In the genomic region with DNA sequence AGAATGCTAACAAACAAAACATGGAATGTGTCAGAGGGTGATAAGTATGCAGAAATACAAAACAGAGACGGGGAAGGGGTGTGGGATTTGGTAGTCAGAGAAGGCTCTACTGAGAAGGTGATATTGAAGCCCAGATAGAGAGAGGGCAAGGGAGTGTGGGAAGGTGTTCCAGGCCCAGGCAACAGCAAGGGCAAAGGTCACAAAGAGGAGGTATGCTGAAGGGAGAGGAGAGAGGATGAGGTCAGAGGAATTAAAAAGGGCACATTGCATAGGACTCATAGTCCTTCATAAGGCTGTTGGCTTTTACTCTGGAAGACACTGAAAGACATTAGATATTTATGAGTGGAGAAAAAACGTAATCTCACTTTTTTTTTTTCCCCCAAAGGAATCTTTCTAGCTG, we compare ENCODE assay signal across 1 cellular context.
TF ChIP-seq lines count a peak whose summit lies in the region.

No MANE protein-coding gene starts in this region.

TF ChIP-seq in HepG2, 621 proteins besides CTCF, POLR2A, EP300 and RAD21 (continued from another document):
- TF ChIP-seq, protein P1, sequence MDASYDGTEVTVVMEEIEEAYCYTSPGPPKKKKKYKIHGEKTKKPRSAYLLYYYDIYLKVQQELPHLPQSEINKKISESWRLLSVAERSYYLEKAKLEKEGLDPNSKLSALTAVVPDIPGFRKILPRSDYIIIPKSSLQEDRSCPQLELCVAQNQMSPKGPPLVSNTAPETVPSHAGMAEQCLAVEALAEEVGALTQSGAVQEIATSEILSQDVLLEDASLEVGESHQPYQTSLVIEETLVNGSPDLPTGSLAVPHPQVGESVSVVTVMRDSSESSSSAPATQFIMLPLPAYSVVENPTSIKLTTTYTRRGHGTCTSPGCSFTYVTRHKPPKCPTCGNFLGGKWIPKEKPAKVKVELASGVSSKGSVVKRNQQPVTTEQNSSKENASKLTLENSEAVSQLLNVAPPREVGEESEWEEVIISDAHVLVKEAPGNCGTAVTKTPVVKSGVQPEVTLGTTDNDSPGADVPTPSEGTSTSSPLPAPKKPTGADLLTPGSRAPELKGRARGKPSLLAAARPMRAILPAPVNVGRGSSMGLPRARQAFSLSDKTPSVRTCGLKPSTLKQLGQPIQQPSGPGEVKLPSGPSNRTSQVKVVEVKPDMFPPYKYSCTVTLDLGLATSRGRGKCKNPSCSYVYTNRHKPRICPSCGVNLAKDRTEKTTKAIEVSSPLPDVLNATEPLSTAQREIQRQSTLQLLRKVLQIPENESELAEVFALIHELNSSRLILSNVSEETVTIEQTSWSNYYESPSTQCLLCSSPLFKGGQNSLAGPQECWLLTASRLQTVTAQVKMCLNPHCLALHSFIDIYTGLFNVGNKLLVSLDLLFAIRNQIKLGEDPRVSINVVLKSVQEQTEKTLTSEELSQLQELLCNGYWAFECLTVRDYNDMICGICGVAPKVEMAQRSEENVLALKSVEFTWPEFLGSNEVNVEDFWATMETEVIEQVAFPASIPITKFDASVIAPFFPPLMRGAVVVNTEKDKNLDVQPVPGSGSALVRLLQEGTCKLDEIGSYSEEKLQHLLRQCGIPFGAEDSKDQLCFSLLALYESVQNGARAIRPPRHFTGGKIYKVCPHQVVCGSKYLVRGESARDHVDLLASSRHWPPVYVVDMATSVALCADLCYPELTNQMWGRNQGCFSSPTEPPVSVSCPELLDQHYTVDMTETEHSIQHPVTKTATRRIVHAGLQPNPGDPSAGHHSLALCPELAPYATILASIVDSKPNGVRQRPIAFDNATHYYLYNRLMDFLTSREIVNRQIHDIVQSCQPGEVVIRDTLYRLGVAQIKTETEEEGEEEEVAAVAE (CRISPR knock-in tag; IDR thresholded peaks at IDR 0.05; ENCODE audit: borderline replicate concordance): no peak
- TF ChIP-seq XRCC5 (optimal IDR thresholded peaks at IDR 0.05; ENCODE audit: low read length): no peak
- TF ChIP-seq, protein P2, sequence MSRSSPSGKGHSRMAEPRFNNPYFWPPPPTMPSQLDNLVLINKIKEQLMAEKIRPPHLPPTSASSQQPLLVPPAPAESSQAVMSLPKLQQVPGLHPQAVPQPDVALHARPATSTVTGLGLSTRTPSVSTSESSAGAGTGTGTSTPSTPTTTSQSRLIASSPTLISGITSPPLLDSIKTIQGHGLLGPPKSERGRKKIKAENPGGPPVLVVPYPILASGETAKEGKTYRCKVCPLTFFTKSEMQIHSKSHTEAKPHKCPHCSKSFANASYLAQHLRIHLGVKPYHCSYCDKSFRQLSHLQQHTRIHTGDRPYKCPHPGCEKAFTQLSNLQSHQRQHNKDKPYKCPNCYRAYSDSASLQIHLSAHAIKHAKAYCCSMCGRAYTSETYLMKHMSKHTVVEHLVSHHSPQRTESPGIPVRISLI (CRISPR knock-in tag; IDR thresholded peaks at IDR 0.05; ENCODE audit: borderline replicate concordance): no peak
- no peak for TF ChIP-seq AKAP8 (CRISPR knock-in tag; IDR thresholded peaks at IDR 0.05)
- TF ChIP-seq, protein P3, sequence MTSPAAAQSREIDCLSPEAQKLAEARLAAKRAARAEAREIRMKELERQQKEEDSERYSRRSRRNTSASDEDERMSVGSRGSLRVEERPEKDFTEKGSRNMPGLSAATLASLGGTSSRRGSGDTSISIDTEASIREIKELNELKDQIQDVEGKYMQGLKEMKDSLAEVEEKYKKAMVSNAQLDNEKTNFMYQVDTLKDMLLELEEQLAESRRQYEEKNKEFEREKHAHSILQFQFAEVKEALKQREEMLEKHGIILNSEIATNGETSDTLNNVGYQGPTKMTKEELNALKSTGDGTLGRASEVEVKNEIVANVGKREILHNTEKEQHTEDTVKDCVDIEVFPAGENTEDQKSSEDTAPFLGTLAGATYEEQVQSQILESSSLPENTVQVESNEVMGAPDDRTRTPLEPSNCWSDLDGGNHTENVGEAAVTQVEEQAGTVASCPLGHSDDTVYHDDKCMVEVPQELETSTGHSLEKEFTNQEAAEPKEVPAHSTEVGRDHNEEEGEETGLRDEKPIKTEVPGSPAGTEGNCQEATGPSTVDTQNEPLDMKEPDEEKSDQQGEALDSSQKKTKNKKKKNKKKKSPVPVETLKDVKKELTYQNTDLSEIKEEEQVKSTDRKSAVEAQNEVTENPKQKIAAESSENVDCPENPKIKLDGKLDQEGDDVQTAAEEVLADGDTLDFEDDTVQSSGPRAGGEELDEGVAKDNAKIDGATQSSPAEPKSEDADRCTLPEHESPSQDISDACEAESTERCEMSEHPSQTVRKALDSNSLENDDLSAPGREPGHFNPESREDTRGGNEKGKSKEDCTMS (CRISPR knock-in tag; conservative IDR thresholded peaks at IDR 0.05): no peak
- no peak for TF ChIP-seq AHR (CRISPR knock-in tag; IDR thresholded peaks at IDR 0.05)
- TF ChIP-seq DMAP1 (CRISPR knock-in tag; IDR thresholded peaks at IDR 0.05): no peak
- TF ChIP-seq ZNF430 (CRISPR knock-in tag; IDR thresholded peaks at IDR 0.05): no peak
- TF ChIP-seq KDM1A (CRISPR knock-in tag; IDR thresholded peaks at IDR 0.05): no peak
- no peak for TF ChIP-seq ZNF644 (CRISPR knock-in tag; IDR thresholded peaks at IDR 0.05; ENCODE audit: low read depth)
TF ChIP-seq in HepG2: peak in this region for 0.
